Comparison of ENCODE assay signal across 9 cellular contexts in genomic region chr14:89445252-89445973, GRCh38. TPM values are rescaled to one million over a fixed set of nuclear protein-coding genes. Genes with fewer than 3 reads are reported as not detected.
DNase-seq lines count a peak whose midpoint lies in the region; ATAC-seq and FAIRE-seq lines count a peak whose summit lies in the region.
"Had no signal": no experiment of that assay in that cellular context is flagged by ENCODE, and none has a peak within 500 bp of the region (broad histone marks: within the 10 kb centered on the region; RNA-seq: fewer than 3 reads in every experiment).

No MANE protein-coding gene starts in this region.

- peaks cover 21% of the 10 kb centered on the region for H3K36me3 Mint-ChIP-seq in activated CD4-positive, alpha-beta T cell treated with anti-CD3 and anti-CD28 coated beads for 36 hours (ENCODE audit: low read depth)
- peaks cover 2% of the 10 kb centered on the region for H3K36me3 Mint-ChIP-seq in memory B cell

- no peaks in the 10 kb centered on the region for H3K9me3 Mint-ChIP-seq in activated CD4-positive, alpha-beta T cell treated with anti-CD3 and anti-CD28 coated beads for 36 hours (ENCODE audit: low read depth)
- H3K9me3 Mint-ChIP-seq in memory B cell = no peaks in the 10 kb centered on the region

- DNase-seq in CD1c-positive myeloid dendritic cell (ENCODE audit: extremely low spot score) (peak; percentile 74), memory B cell (ENCODE audit: low spot score in 2 of 2) (no peak), G401 (ENCODE audit: low spot score) (no peak), RCC 7860 (ENCODE audit: low spot score) (no peak), NCI-H510A treated with DMSO at 0.1 percent for 48 hours (lab: John Stamatoyannopoulos, UW) (no peak), kidney glomerular epithelial cell (lab: John Stamatoyannopoulos, UW) (no peak)
- peak; percentile 61 for DNase-seq in activated CD4-positive, alpha-beta T cell treated with anti-CD3 and anti-CD28 coated beads for 36 hours
- DNase-seq: NCI-H345 had no signal

- POLR2A ChIA-PET in activated CD4-positive, alpha-beta T cell treated with anti-CD3 and anti-CD28 coated beads for 36 hours (lab: Charles Lee) = interaction anchor here (0.5 to 0.7 kb wide), 2 partner anchors 15 to 339 kb away, joined by 3 read pairs; no protein-coding TSS in a partner anchor

- no peak overlapping the region for H3K4me3 Mint-ChIP-seq in activated CD4-positive, alpha-beta T cell treated with anti-CD3 and anti-CD28 coated beads for 36 hours
- no peak overlapping the region for H3K4me3 Mint-ChIP-seq in memory B cell

- intact Hi-C loops in activated CD4-positive, alpha-beta T cell treated with anti-CD3 and anti-CD28 coated beads for 36 hours (cut with DNase I, micrococcal nuclease) = loop anchor here in 1 of 2 experiments (1.0 kb wide), 1 partner anchor 16 kb away; no protein-coding TSS in a partner anchor

- no peak for FAIRE-seq in RCC 7860 (lab: Jason Lieb, UNC)

- in situ Hi-C loops in G401 (cut with HindIII; ENCODE audit: low sequenced_read_pairs) = no loop called here

- H3K27ac Mint-ChIP-seq in activated CD4-positive, alpha-beta T cell treated with anti-CD3 and anti-CD28 coated beads for 36 hours = peak overlapping the region; percentile 89
- H3K27ac Mint-ChIP-seq in memory B cell = peak overlapping the region; percentile 91

- peak; percentile 53 for ATAC-seq in HG02571 (IDR thresholded peaks at IDR 0.05; ENCODE audit: unreplicated experiment)
- peak; percentile 88 for ATAC-seq in activated CD4-positive, alpha-beta T cell treated with anti-CD3 and anti-CD28 coated beads for 36 hours
- ATAC-seq in memory B cell (ENCODE audit: low read depth) = peak; percentile 11

- H3K4me1 Mint-ChIP-seq in activated CD4-positive, alpha-beta T cell treated with anti-CD3 and anti-CD28 coated beads for 36 hours = peaks cover 67% of the 10 kb centered on the region
- peaks cover 48% of the 10 kb centered on the region for H3K4me1 Mint-ChIP-seq in memory B cell

- H3K27me3 Mint-ChIP-seq in activated CD4-positive, alpha-beta T cell treated with anti-CD3 and anti-CD28 coated beads for 36 hours = no peaks in the 10 kb centered on the region
- no peaks in the 10 kb centered on the region for H3K27me3 Mint-ChIP-seq in memory B cell

- CTCF ChIA-PET in activated CD4-positive, alpha-beta T cell treated with anti-CD3 and anti-CD28 coated beads for 36 hours (lab: Charles Lee) = no interaction called here

RNA-seq across cellular contexts. Expression of gene FOXN3, which starts 28.4 kb away (rescaled TPM):
- total RNA-seq in activated CD4-positive, alpha-beta T cell treated with anti-CD3 and anti-CD28 coated beads for 36 hours = 10 to 100 TPM; 69.1 to 76.3 TPM
- 7.6 and 10.0 TPM in 2 replicates for total RNA-seq in G401 (2014; rRNA removed; shearing (Covaris generic))

Comparison
In these comparisons a context has a peak if more than half of its experiments do, and no peak if none do; other contexts are left out.
1. DNase-seq: peak in CD1c-positive myeloid dendritic cell (single experiment) and activated CD4-positive, alpha-beta T cell treated with anti-CD3 and anti-CD28 coated beads for 36 hours (single experiment); none in memory B cell (0 of 2), G401 (single experiment), RCC 7860 (single experiment), NCI-H510A treated with DMSO at 0.1 percent for 48 hours (single experiment) and kidney glomerular epithelial cell (single experiment).
2. ATAC-seq: peak in every context shown above with its lines; median percentile 88 in activated CD4-positive, alpha-beta T cell treated with anti-CD3 and anti-CD28 coated beads for 36 hours; 53 in HG02571; 11 in memory B cell.